9 cellular contexts compared by ENCODE assay signal in genomic region chr3:194879991-194880939, GRCh38.
DNase-seq lines count a peak whose midpoint lies in the region; ATAC-seq and TF ChIP-seq lines count a peak whose summit lies in the region.
"Had no signal": no experiment of that assay in that cellular context is flagged by ENCODE, and none has a peak within 500 bp of the region (broad histone marks: within the 10 kb centered on the region; RNA-seq: fewer than 3 reads in every experiment).

No MANE protein-coding gene starts in this region.

- H3K23ac ChIP-seq in mesenchymal stem cell (ENCODE audit: low read length in 2 of 2): no peak overlapping the region

- H3K9ac ChIP-seq in Loucy (ENCODE audit: low read depth, low read length, poor library complexity, severe bottlenecking) (peak overlapping the region; percentile 42), mesenchymal stem cell (ENCODE audit: low read length) (no peak overlapping the region)

- H3K27me3 ChIP-seq in Loucy (ENCODE audit: insufficient read depth, low read length, poor library complexity, severe bottlenecking) (no peaks in the 10 kb centered on the region), mesenchymal stem cell (ENCODE audit: control insufficient read depth in 1 of 2, insufficient read depth in 1 of 2, low read length in 2 of 2) (peaks cover 0 to 39% of the 10 kb centered on the region in 2 experiments)

- H3K14ac ChIP-seq in mesenchymal stem cell (ENCODE audit: low read length in 2 of 2): no peak overlapping the region

- H3K27ac ChIP-seq in mesenchymal stem cell (ENCODE audit: low read length, poor library complexity, severe bottlenecking): no peak overlapping the region

- ATAC-seq in memory B cell (ENCODE audit: low read depth) (no peak), HG02938 (IDR thresholded peaks at IDR 0.05; ENCODE audit: unreplicated experiment) (no peak)

- H3K9me2 ChIP-seq in Loucy (replicated peaks; ENCODE audit: low read depth, low read length): no peaks in the 10 kb centered on the region

- H3K4me1 ChIP-seq in Loucy (ENCODE audit: insufficient read depth, low read length, poor library complexity, severe bottlenecking) (peaks cover 20% of the 10 kb centered on the region), mesenchymal stem cell (ENCODE audit: control insufficient read depth, insufficient read depth, low read depth, low read length) (peaks cover 1% of the 10 kb centered on the region)

- in situ Hi-C loops in astrocyte of the cerebellum (cut with HindIII; ENCODE audit: low sequenced_read_pairs): no loop called here

- H2AK5ac ChIP-seq in mesenchymal stem cell (ENCODE audit: low read length, severe bottlenecking): no peak overlapping the region

- H3K36me3 ChIP-seq in Loucy (ENCODE audit: insufficient read depth, low read length) (no peaks in the 10 kb centered on the region), mesenchymal stem cell (ENCODE audit: control insufficient read depth in 1 of 2, insufficient read depth in 2 of 2, low read depth in 1 of 2, low read length in 2 of 2) (no peaks in the 10 kb centered on the region)

- H3K79me2 ChIP-seq in Loucy (ENCODE audit: insufficient read depth, low read length): no peaks in the 10 kb centered on the region

- no peaks in the 10 kb centered on the region for H4K20me1 ChIP-seq in Loucy (ENCODE audit: insufficient read depth, low read length, poor library complexity, severe bottlenecking)

- no peaks in the 10 kb centered on the region for H3K79me1 ChIP-seq in mesenchymal stem cell (replicated peaks; ENCODE audit: low read length, poor library complexity, severe bottlenecking)

- DNase-seq in A172 (ENCODE audit: low spot score) (peak; percentile 39), astrocyte of the cerebellum (ENCODE audit: low read depth) (peak; percentile 44), memory B cell (ENCODE audit: low spot score in 2 of 2) (no peak), mesenchymal stem cell (no peak), NCI-H2196 treated with DMSO at 0.1 percent for 48 hours (lab: John Stamatoyannopoulos, UW; ENCODE audit: unreplicated experiment) (no peak)
- DNase-seq in activated CD4-positive, alpha-beta T cell treated with anti-CD3 and anti-CD28 coated beads for 1 hour: no peak

- H2BK15ac ChIP-seq in mesenchymal stem cell (ENCODE audit: low read depth, poor library complexity, severe bottlenecking): no peak overlapping the region

- H2BK5ac ChIP-seq in mesenchymal stem cell (ENCODE audit: low read depth, low read length, poor library complexity, severe bottlenecking): no peak overlapping the region

- H3K9me3 Mint-ChIP-seq in memory B cell: peaks cover 9% of the 10 kb centered on the region

- H3K18ac ChIP-seq in mesenchymal stem cell (ENCODE audit: low read depth in 1 of 2, low read length in 2 of 2): no peak overlapping the region

- H3F3A ChIP-seq in Loucy (ENCODE audit: low read depth): no peaks in the 10 kb centered on the region

- peak overlapping the region; percentile 28 for H3K27ac Mint-ChIP-seq in memory B cell
- H3K27ac Mint-ChIP-seq: activated naive CD4-positive, alpha-beta T cell treated with anti-CD3 and anti-CD28 coated beads, Interleukin-2, amount 50 U/mL, for 24 hours had no signal

- no peak overlapping the region for H4K8ac ChIP-seq in mesenchymal stem cell (ENCODE audit: low read length)

- no peak overlapping the region for H2BK12ac ChIP-seq in mesenchymal stem cell (ENCODE audit: low read length in 2 of 2)

- TF ChIP-seq CTCF in Loucy (conservative IDR thresholded peaks at IDR 0.05; ENCODE audit: low read length) (no peak), astrocyte of the cerebellum (IDR thresholded peaks at IDR 0.05; ENCODE audit: low read depth, low read length, missing control alignments) (no peak)

- H3K4me3 ChIP-seq in Loucy (ENCODE audit: low read length, poor library complexity, severe bottlenecking) (peak overlapping the region; percentile 36), astrocyte of the cerebellum (ENCODE audit: low read depth, low read length) (no peak overlapping the region), mesenchymal stem cell (ENCODE audit: insufficient read depth in 1 of 2, low read depth in 1 of 2, low read length in 2 of 2) (peak overlapping the region in 1 of 2 experiments; percentile 27)

- H3K4me1 Mint-ChIP-seq in memory B cell: peaks cover 9% of the 10 kb centered on the region

- no peak overlapping the region for H3K4me3 Mint-ChIP-seq in memory B cell
- H3K4me3 Mint-ChIP-seq: activated naive CD4-positive, alpha-beta T cell treated with anti-CD3 and anti-CD28 coated beads, Interleukin-2, amount 50 U/mL, for 24 hours had no signal

- WGBS in mesenchymal stem cell: 83% methylated on average over 11 of the region's 12 CpGs

- H3K4ac ChIP-seq in mesenchymal stem cell (ENCODE audit: low read depth in 1 of 2, low read length in 2 of 2): no peak overlapping the region

- H3K27me3 Mint-ChIP-seq in memory B cell: peaks cover 19% of the 10 kb centered on the region
- H3K27me3 Mint-ChIP-seq: activated naive CD4-positive, alpha-beta T cell treated with anti-CD3 and anti-CD28 coated beads, Interleukin-2, amount 50 U/mL, for 24 hours had no signal

- peaks cover 4% of the 10 kb centered on the region for H3K36me3 Mint-ChIP-seq in memory B cell

- H3K4me2 ChIP-seq in Loucy (ENCODE audit: low read depth, low read length, poor library complexity, severe bottlenecking): peak overlapping the region; percentile 52
- H3K4me2 ChIP-seq in mesenchymal stem cell (ENCODE audit: low read length, poor library complexity, severe bottlenecking): no peak overlapping the region

- no peak overlapping the region for H4K91ac ChIP-seq in mesenchymal stem cell (ENCODE audit: low read length)

- H3K9me3 ChIP-seq in Loucy (ENCODE audit: insufficient read depth, low read depth, low read length): no peaks in the 10 kb centered on the region
- H3K9me3 ChIP-seq in mesenchymal stem cell (ENCODE audit: control insufficient read depth, low read length): peaks cover 10% of the 10 kb centered on the region

- no peak overlapping the region for H2BK120ac ChIP-seq in mesenchymal stem cell (ENCODE audit: low read depth, low read length)

- H2AFZ ChIP-seq in Loucy (ENCODE audit: low read length) (peak overlapping the region; percentile 57), mesenchymal stem cell (ENCODE audit: low read depth, low read length) (no peak overlapping the region)

Comparison
In these comparisons a context has a peak if more than half of its experiments do, and no peak if none do; other contexts are left out.
1. DNase-seq: peak in A172 (single experiment) and astrocyte of the cerebellum (single experiment); none in memory B cell (0 of 2), mesenchymal stem cell (single experiment), NCI-H2196 treated with DMSO at 0.1 percent for 48 hours (single experiment) and activated CD4-positive, alpha-beta T cell treated with anti-CD3 and anti-CD28 coated beads for 1 hour (single experiment).